23 cellular contexts compared by ENCODE assay signal in the genomic region with DNA sequence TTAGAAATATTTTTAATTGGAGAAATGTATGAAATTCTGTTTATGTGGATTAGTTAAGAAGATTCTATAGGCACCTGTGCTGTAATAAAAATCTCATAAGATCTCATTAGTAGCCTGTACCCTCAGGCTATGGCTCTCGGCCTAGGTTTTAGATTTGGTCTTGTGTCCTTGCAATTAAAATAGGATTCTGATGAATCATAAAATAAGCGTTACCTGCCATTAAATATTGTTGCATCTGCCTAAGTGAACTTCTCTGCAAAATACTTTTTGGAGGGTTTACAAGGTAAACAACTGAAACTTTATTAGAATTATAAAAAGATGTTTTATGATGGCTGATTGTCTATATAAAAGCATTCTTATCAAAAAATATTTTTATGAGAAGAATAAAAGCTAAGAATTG.
DNase-seq lines count a peak whose midpoint lies in the region; ATAC-seq and TF ChIP-seq lines count a peak whose summit lies in the region.
"Had no signal": no experiment of that assay in that cellular context is flagged by ENCODE, and none has a peak within 500 bp of the region (broad histone marks: within the 10 kb centered on the region; RNA-seq: fewer than 3 reads in every experiment).

No MANE protein-coding gene starts in this region.

- no peaks in the 10 kb centered on the region for H3K27me3 Mint-ChIP-seq in activated CD8-positive, alpha-beta T cell treated with anti-CD3 and anti-CD28 coated beads for 36 hours
- H3K27me3 Mint-ChIP-seq: CD4-positive, alpha-beta memory T cell; CD4-positive, CD25-positive, alpha-beta regulatory T cell; CD8-positive, alpha-beta memory T cell had no signal

- WGBS in SK-N-SH (ENCODE audit: low lambda C conversion rate): 61% methylated on average over 2 of the region's 2 CpGs

- no peak for TF ChIP-seq CTCF in SK-N-SH (IDR thresholded peaks at IDR 0.05)
- no peak for TF ChIP-seq CTCF in activated CD8-positive, alpha-beta T cell treated with anti-CD3 and anti-CD28 coated beads for 36 hours (IDR thresholded peaks at IDR 0.05)

- no peaks in the 10 kb centered on the region for H3K36me3 ChIP-seq in SK-N-SH (replicated peaks in 1 of 2; ENCODE audit: control insufficient read depth in 1 of 2, insufficient read depth in 2 of 2, low read length in 1 of 2)
- H3K36me3 ChIP-seq: BE2C, BLaER1 had no signal

- no peak for TF ChIP-seq RAD21 in SK-N-SH (IDR thresholded peaks at IDR 0.05; ENCODE audit: low read length)

- POLR2A ChIA-PET in SK-N-SH (lab: Yijun Ruan, JAX): no interaction called here
- POLR2A ChIA-PET in activated CD8-positive, alpha-beta T cell treated with anti-CD3 and anti-CD28 coated beads for 36 hours (lab: Charles Lee): no interaction called here

- no peaks in the 10 kb centered on the region for H3K9me2 ChIP-seq in SK-N-SH

- H3K4me2 ChIP-seq in SK-N-SH: no peak overlapping the region
- H3K4me2 ChIP-seq: BLaER1 had no signal

- no peaks in the 10 kb centered on the region for H3K36me3 Mint-ChIP-seq in activated CD8-positive, alpha-beta T cell treated with anti-CD3 and anti-CD28 coated beads for 36 hours (ENCODE audit: low read depth)
- H3K36me3 Mint-ChIP-seq: CD14-positive monocyte; CD4-positive, alpha-beta memory T cell; CD4-positive, CD25-positive, alpha-beta regulatory T cell; CD8-positive, alpha-beta memory T cell had no signal

- no peak overlapping the region for H3K27ac Mint-ChIP-seq in activated CD8-positive, alpha-beta T cell treated with anti-CD3 and anti-CD28 coated beads for 36 hours
- H3K27ac Mint-ChIP-seq: CD14-positive monocyte; CD4-positive, alpha-beta memory T cell; CD4-positive, CD25-positive, alpha-beta regulatory T cell; CD8-positive, alpha-beta memory T cell had no signal

- no peaks in the 10 kb centered on the region for H3F3A ChIP-seq in SK-N-SH (replicated peaks; ENCODE audit: insufficient read depth)

- H3K27me3 ChIP-seq in SK-N-SH (ENCODE audit: insufficient read depth): no peaks in the 10 kb centered on the region
- H3K27me3 ChIP-seq: BE2C, BLaER1 had no signal

- H3K4me3 ChIP-seq in SK-N-SH (ENCODE audit: low read depth in 2 of 2, low read length in 1 of 2): no peak overlapping the region
- H3K4me3 ChIP-seq: BLaER1, GM12878 had no signal

- no peak overlapping the region for H3K9ac ChIP-seq in SK-N-SH
- H3K9ac ChIP-seq: BLaER1 had no signal

- no peak overlapping the region for H2AFZ ChIP-seq in SK-N-SH (ENCODE audit: low read depth)

- H3K9me3 ChIP-seq in SK-N-SH: no peaks in the 10 kb centered on the region
- H3K9me3 ChIP-seq: BE2C, BLaER1 had no signal

- DNase-seq in SK-N-SH (no peak), NCI-H69 (lab: John Stamatoyannopoulos, UW) (peak; percentile 4), cerebellum (ENCODE audit: low spot score) (no peak)
- DNase-seq in activated CD8-positive, alpha-beta T cell treated with anti-CD3 and anti-CD28 coated beads for 36 hours: no peak
- DNase-seq: 8988T; ACHN; BE2C; C1 segment of cervical spinal cord; CD4-positive, alpha-beta memory T cell; CD4-positive, CD25-positive, alpha-beta regulatory T cell; CD8-positive, alpha-beta memory T cell; COR-L47; DMS 273 treated with DMSO at 0.1 percent for 48 hours; DMS153; DMS53; DMS79; DND-41; EL; GDM1 had no signal

- no peak overlapping the region for H3K27ac ChIP-seq in SK-N-SH (ENCODE audit: low read depth in 2 of 2, low read length in 1 of 2)
- H3K27ac ChIP-seq: BLaER1 had no signal

- intact Hi-C loops in activated CD8-positive, alpha-beta T cell treated with anti-CD3 and anti-CD28 coated beads for 36 hours (cut with micrococcal nuclease): no loop called here

- TF ChIP-seq EP300 in SK-N-SH (IDR thresholded peaks at IDR 0.05; ENCODE audit: borderline replicate concordance in 1 of 2, low read depth in 1 of 2, low read length in 1 of 2): no peak

- no peaks in the 10 kb centered on the region for H3K4me1 Mint-ChIP-seq in activated CD8-positive, alpha-beta T cell treated with anti-CD3 and anti-CD28 coated beads for 36 hours (ENCODE audit: low read depth)
- H3K4me1 Mint-ChIP-seq: CD14-positive monocyte; CD4-positive, alpha-beta memory T cell; CD4-positive, CD25-positive, alpha-beta regulatory T cell; CD8-positive, alpha-beta memory T cell had no signal

- no peaks in the 10 kb centered on the region for H3K4me1 ChIP-seq in SK-N-SH (ENCODE audit: control insufficient read depth in 1 of 2, insufficient read depth in 2 of 2, low read depth in 1 of 2, low read length in 1 of 2)
- H3K4me1 ChIP-seq: BE2C, BLaER1 had no signal

- CTCF ChIA-PET in SK-N-SH (lab: Yijun Ruan, JAX): no interaction called here
- CTCF ChIA-PET in activated CD8-positive, alpha-beta T cell treated with anti-CD3 and anti-CD28 coated beads for 36 hours (lab: Charles Lee): no interaction called here

- peaks cover 1% of the 10 kb centered on the region for H3K9me3 Mint-ChIP-seq in activated CD8-positive, alpha-beta T cell treated with anti-CD3 and anti-CD28 coated beads for 36 hours
- H3K9me3 Mint-ChIP-seq: CD14-positive monocyte had no signal

- no peaks in the 10 kb centered on the region for H3K79me2 ChIP-seq in SK-N-SH (ENCODE audit: insufficient read depth)

- no peak overlapping the region for H3K4me3 Mint-ChIP-seq in activated CD8-positive, alpha-beta T cell treated with anti-CD3 and anti-CD28 coated beads for 36 hours
- H3K4me3 Mint-ChIP-seq: CD14-positive monocyte; CD4-positive, alpha-beta memory T cell; CD4-positive, CD25-positive, alpha-beta regulatory T cell; CD8-positive, alpha-beta memory T cell had no signal

- H4K20me1 ChIP-seq in SK-N-SH (ENCODE audit: insufficient read depth): no peaks in the 10 kb centered on the region
- H4K20me1 ChIP-seq: BLaER1 had no signal

- no peak for ATAC-seq in SK-N-SH treated with all-trans-retinoic acid at 6 μM for 48 hours
- ATAC-seq in activated CD8-positive, alpha-beta T cell treated with anti-CD3 and anti-CD28 coated beads for 36 hours: no peak
- ATAC-seq: GM12878 had no signal

TF ChIP-seq in SK-N-SH treated with all-trans-retinoic acid at 6 μM for 48 hours, 23 proteins besides CTCF, POLR2A, EP300 and RAD21:
- TF ChIP-seq, protein P1, sequence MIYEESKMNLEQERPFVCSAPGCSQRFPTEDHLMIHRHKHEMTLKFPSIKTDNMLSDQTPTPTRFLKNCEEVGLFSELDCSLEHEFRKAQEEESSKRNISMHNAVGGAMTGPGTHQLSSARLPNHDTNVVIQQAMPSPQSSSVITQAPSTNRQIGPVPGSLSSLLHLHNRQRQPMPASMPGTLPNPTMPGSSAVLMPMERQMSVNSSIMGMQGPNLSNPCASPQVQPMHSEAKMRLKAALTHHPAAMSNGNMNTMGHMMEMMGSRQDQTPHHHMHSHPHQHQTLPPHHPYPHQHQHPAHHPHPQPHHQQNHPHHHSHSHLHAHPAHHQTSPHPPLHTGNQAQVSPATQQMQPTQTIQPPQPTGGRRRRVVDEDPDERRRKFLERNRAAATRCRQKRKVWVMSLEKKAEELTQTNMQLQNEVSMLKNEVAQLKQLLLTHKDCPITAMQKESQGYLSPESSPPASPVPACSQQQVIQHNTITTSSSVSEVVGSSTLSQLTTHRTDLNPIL (CRISPR knock-in tag; IDR thresholded peaks at IDR 0.05; ENCODE audit: low read depth): no peak
- TF ChIP-seq ISL1 (CRISPR knock-in tag; IDR thresholded peaks at IDR 0.05) (peak; percentile 54), ZNF565 (CRISPR knock-in tag; conservative IDR thresholded peaks at IDR 0.05; ENCODE audit: low read depth) (no peak)

TF ChIP-seq in SK-N-SH, 30 proteins besides CTCF, POLR2A, EP300 and RAD21 (continues in another document):
- TF ChIP-seq, protein P2, sequence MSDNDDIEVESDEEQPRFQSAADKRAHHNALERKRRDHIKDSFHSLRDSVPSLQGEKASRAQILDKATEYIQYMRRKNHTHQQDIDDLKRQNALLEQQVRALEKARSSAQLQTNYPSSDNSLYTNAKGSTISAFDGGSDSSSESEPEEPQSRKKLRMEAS (IDR thresholded peaks at IDR 0.05; ENCODE audit: low read depth): no peak
- TF ChIP-seq, protein P3, sequence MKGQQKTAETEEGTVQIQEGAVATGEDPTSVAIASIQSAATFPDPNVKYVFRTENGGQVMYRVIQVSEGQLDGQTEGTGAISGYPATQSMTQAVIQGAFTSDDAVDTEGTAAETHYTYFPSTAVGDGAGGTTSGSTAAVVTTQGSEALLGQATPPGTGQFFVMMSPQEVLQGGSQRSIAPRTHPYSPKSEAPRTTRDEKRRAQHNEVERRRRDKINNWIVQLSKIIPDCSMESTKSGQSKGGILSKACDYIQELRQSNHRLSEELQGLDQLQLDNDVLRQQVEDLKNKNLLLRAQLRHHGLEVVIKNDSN (IDR thresholded peaks at IDR 0.05; ENCODE audit: borderline replicate concordance, low read depth): no peak
- TF ChIP-seq TAF1 (IDR thresholded peaks at IDR 0.05; ENCODE audit: borderline replicate concordance, low read depth, low read length) (no peak), RXRA (IDR thresholded peaks at IDR 0.05; ENCODE audit: borderline replicate concordance, low read depth) (no peak), GABPA (IDR thresholded peaks at IDR 0.05; ENCODE audit: low read depth) (no peak), TCF12 (IDR thresholded peaks at IDR 0.05) (no peak), SMC3 (IDR thresholded peaks at IDR 0.05; ENCODE audit: low read depth, low read length) (no peak), POLR2AphosphoS5 (IDR thresholded peaks at IDR 0.05; ENCODE audit: low read depth, low read length) (no peak)
- TF ChIP-seq, protein P4, sequence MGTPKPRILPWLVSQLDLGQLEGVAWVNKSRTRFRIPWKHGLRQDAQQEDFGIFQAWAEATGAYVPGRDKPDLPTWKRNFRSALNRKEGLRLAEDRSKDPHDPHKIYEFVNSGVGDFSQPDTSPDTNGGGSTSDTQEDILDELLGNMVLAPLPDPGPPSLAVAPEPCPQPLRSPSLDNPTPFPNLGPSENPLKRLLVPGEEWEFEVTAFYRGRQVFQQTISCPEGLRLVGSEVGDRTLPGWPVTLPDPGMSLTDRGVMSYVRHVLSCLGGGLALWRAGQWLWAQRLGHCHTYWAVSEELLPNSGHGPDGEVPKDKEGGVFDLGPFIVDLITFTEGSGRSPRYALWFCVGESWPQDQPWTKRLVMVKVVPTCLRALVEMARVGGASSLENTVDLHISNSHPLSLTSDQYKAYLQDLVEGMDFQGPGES (IDR thresholded peaks at IDR 0.05; ENCODE audit: low read depth, low read length): no peak
